27 cellular contexts compared by ENCODE assay signal in genomic region chr15:71128939-71129562, GRCh38. TPM values are rescaled to one million over a fixed set of nuclear protein-coding genes. Genes with fewer than 3 reads are reported as not detected.
DNase-seq lines count a peak whose midpoint lies in the region; ATAC-seq, FAIRE-seq and TF ChIP-seq lines count a peak whose summit lies in the region.
"Had no signal": no experiment of that assay in that cellular context is flagged by ENCODE, and none has a peak within 500 bp of the region (broad histone marks: within the 10 kb centered on the region; RNA-seq: fewer than 3 reads in every experiment).

No MANE protein-coding gene starts in this region.

- no peak overlapping the region for H3K4me3 ChIP-seq in bronchial epithelial cell (ENCODE audit: low read depth, low read length)
- H3K4me3 ChIP-seq: dorsolateral prefrontal cortex, left lung, SK-N-MC had no signal

- no peak for FAIRE-seq in bronchial epithelial cell (lab: Jason Lieb, UNC)
- FAIRE-seq: endometrium had no signal

- H3K36me3 ChIP-seq in bronchial epithelial cell (ENCODE audit: control insufficient read depth, insufficient read depth, low read length), result no peaks in the 10 kb centered on the region
- H3K36me3 ChIP-seq: left lung had no signal

- peaks cover 45% of the 10 kb centered on the region for H3K4me1 Mint-ChIP-seq in nephron progenitor cell
- no peaks in the 10 kb centered on the region for H3K4me1 Mint-ChIP-seq in activated naive CD8-positive, alpha-beta T cell treated with anti-CD3 and anti-CD28 coated beads for 36 hours
- H3K4me1 Mint-ChIP-seq: immature natural killer cell; stimulated activated memory B cell treated with anti-CD40 and anti-IgM and Interleukin-4, amounts not matched to agents 10 μg/mL and 1 μg/mL and 100 μg/mL, for 72 hours had no signal

- DNase-seq in ELR (ENCODE audit: low read depth) (peak; percentile 45), HT-29 (ENCODE audit: low spot score) (peak; percentile 47), bronchial epithelial cell (ENCODE audit: low read depth) (peak; percentile 68), nephron progenitor cell (no peak), sciatic nerve (ENCODE audit: low spot score) (no peak), NCI-H526 (lab: John Stamatoyannopoulos, UW) (no peak)
- no peak for DNase-seq in activated naive CD8-positive, alpha-beta T cell treated with anti-CD3 and anti-CD28 coated beads for 36 hours
- DNase-seq: activated gamma-delta T cell treated with Interleukin-2 at 50 U/mL for 16 hours; activated T-cell treated with anti-CD3 and anti-CD28 coated beads, Interleukin-2, amount 50 U/mL, for 4 hours; DMS79; dorsolateral prefrontal cortex; GDM1; immature natural killer cell; Kasumi-1; left lung; NCI-H1694 treated with DMSO at 0.1 percent for 48 hours; NCI-H446 treated with DMSO at 0.1 percent for 48 hours; NCI-H82; RPMI8226; stimulated activated CD4-positive, alpha-beta T cell treated with anti-CD3 and anti-CD28 coated beads, Interleukin-15, amount 100 ng/mL, for 24 hours; substantia nigra; T-helper 2 cell had no signal

- H3K27me3 ChIP-seq in bronchial epithelial cell (ENCODE audit: control insufficient read depth, insufficient read depth, low read length), result no peaks in the 10 kb centered on the region
- H3K27me3 ChIP-seq: left lung had no signal

- no peaks in the 10 kb centered on the region for H3K27me3 Mint-ChIP-seq in nephron progenitor cell (ENCODE audit: low read depth, poor library complexity)
- peaks cover 17% of the 10 kb centered on the region for H3K27me3 Mint-ChIP-seq in activated naive CD8-positive, alpha-beta T cell treated with anti-CD3 and anti-CD28 coated beads for 36 hours
- H3K27me3 Mint-ChIP-seq: stimulated activated memory B cell treated with anti-CD40 and anti-IgM and Interleukin-4, amounts not matched to agents 10 μg/mL and 1 μg/mL and 100 μg/mL, for 72 hours had no signal

- H3K4me3 Mint-ChIP-seq in nephron progenitor cell, result no peak overlapping the region
- H3K4me3 Mint-ChIP-seq in activated naive CD8-positive, alpha-beta T cell treated with anti-CD3 and anti-CD28 coated beads for 36 hours, result no peak overlapping the region
- H3K4me3 Mint-ChIP-seq: activated T-cell treated with anti-CD3 and anti-CD28 coated beads, Interleukin-2, amount 50 U/mL, for 4 hours; immature natural killer cell; stimulated activated memory B cell treated with anti-CD40 and anti-IgM and Interleukin-4, amounts not matched to agents 10 μg/mL and 1 μg/mL and 100 μg/mL, for 72 hours; type B pancreatic cell had no signal

- H3K36me3 Mint-ChIP-seq in nephron progenitor cell (ENCODE audit: low read depth), result no peaks in the 10 kb centered on the region
- no peaks in the 10 kb centered on the region for H3K36me3 Mint-ChIP-seq in activated naive CD8-positive, alpha-beta T cell treated with anti-CD3 and anti-CD28 coated beads for 36 hours
- H3K36me3 Mint-ChIP-seq: immature natural killer cell; stimulated activated memory B cell treated with anti-CD40 and anti-IgM and Interleukin-4, amounts not matched to agents 10 μg/mL and 1 μg/mL and 100 μg/mL, for 72 hours had no signal

- peak overlapping the region; percentile 12 for H3K27ac Mint-ChIP-seq in nephron progenitor cell
- no peak overlapping the region for H3K27ac Mint-ChIP-seq in activated naive CD8-positive, alpha-beta T cell treated with anti-CD3 and anti-CD28 coated beads for 36 hours
- H3K27ac Mint-ChIP-seq: immature natural killer cell; stimulated activated memory B cell treated with anti-CD40 and anti-IgM and Interleukin-4, amounts not matched to agents 10 μg/mL and 1 μg/mL and 100 μg/mL, for 72 hours; type B pancreatic cell had no signal

- H3K9me3 Mint-ChIP-seq in nephron progenitor cell, result peaks cover 5% of the 10 kb centered on the region
- no peaks in the 10 kb centered on the region for H3K9me3 Mint-ChIP-seq in activated naive CD8-positive, alpha-beta T cell treated with anti-CD3 and anti-CD28 coated beads for 36 hours
- H3K9me3 Mint-ChIP-seq: activated T-cell treated with anti-CD3 and anti-CD28 coated beads, Interleukin-2, amount 50 U/mL, for 4 hours; stimulated activated memory B cell treated with anti-CD40 and anti-IgM and Interleukin-4, amounts not matched to agents 10 μg/mL and 1 μg/mL and 100 μg/mL, for 72 hours had no signal

- no peak for TF ChIP-seq CTCF in bronchial epithelial cell (IDR thresholded peaks at IDR 0.05; ENCODE audit: insufficient read depth, low read length, severe bottlenecking)
- no peak for TF ChIP-seq CTCF in nephron progenitor cell (IDR thresholded peaks at IDR 0.05)

- intact Hi-C loops in sciatic nerve (cut with DNase I), result no loop called here

- no peak for ATAC-seq in sciatic nerve
- ATAC-seq: activated T-cell treated with anti-CD3 and anti-CD28 coated beads, Interleukin-2, amount 50 U/mL, for 4 hours; HCT116; left lung; stimulated activated memory B cell treated with anti-CD40 and anti-IgM and Interleukin-4, amounts not matched to agents 10 μg/mL and 1 μg/mL and 100 μg/mL, for 72 hours had no signal

RNA-seq across cellular contexts. Expression of gene THSD4, which starts 13.8 kb away (rescaled TPM):
- total RNA-seq in HT-29 (2014; rRNA removed; shearing (Covaris generic)), result 19.5 and 31.9 TPM in 2 replicates
- 11.5 and 14.5 TPM in 2 replicates for total RNA-seq in bronchial epithelial cell
- not detected for total RNA-seq in activated naive CD8-positive, alpha-beta T cell treated with anti-CD3 and anti-CD28 coated beads for 36 hours
- 21.1 TPM for total RNA-seq in sciatic nerve

Comparison
In these comparisons a context has a peak if more than half of its experiments do, and no peak if none do; other contexts are left out.
1. DNase-seq: peak in ELR (single experiment), HT-29 (single experiment) and bronchial epithelial cell (single experiment); none in nephron progenitor cell (single experiment), activated naive CD8-positive, alpha-beta T cell treated with anti-CD3 and anti-CD28 coated beads for 36 hours (single experiment), sciatic nerve (single experiment) and NCI-H526 (0 of 2).
2. RNA of gene THSD4, which starts 13.8 kb away (total RNA-seq): 21.1 TPM in sciatic nerve (single experiment), 19.5 to 31.9 TPM in HT-29 and 11.5 to 14.5 TPM in bronchial epithelial cell; not detected in activated naive CD8-positive, alpha-beta T cell treated with anti-CD3 and anti-CD28 coated beads for 36 hours; every median in the first group is over 10 times any median in the second.